ENCODE assay signal across 21 cellular contexts in genomic region chr14:68450391-68451120, GRCh38.
DNase-seq lines count a peak whose midpoint lies in the region; ATAC-seq and TF ChIP-seq lines count a peak whose summit lies in the region.
"Had no signal": no experiment of that assay in that cellular context is flagged by ENCODE, and none has a peak within 500 bp of the region (broad histone marks: within the 10 kb centered on the region; RNA-seq: fewer than 3 reads in every experiment).

No MANE protein-coding gene starts in this region.

- intact Hi-C loops in ascending aorta (cut with DNase I) = no loop called here

- TF ChIP-seq CTCF in GM23338 (conservative IDR thresholded peaks at IDR 0.05; ENCODE audit: low read depth in 2 of 2) (no peak), ascending aorta (IDR thresholded peaks at IDR 0.05) (no peak), WERI-Rb-1 (IDR thresholded peaks at IDR 0.05; ENCODE audit: low read depth, low read length) (no peak)

- H3K27ac ChIP-seq in GM23338 (ENCODE audit: low read depth) = 0 out of 2 replicates have a peak overlapping the region, but pooled peaks have one; percentile 6
- peak overlapping the region; percentile 48 to 61 for H3K27ac ChIP-seq in ascending aorta
- H3K27ac ChIP-seq in mucosa of rectum (ENCODE audit: low read depth in 2 of 2, low read length in 2 of 2) = peak overlapping the region; percentile 2 to 44
- peak overlapping the region; percentile 68 for H3K27ac ChIP-seq in stomach smooth muscle (ENCODE audit: low read length)
- H3K27ac ChIP-seq in WERI-Rb-1 = no peak overlapping the region
- H3K27ac ChIP-seq: lower lobe of right lung had no signal

- H3K4me3 Mint-ChIP-seq in GM23338 = no peak overlapping the region
- H3K4me3 Mint-ChIP-seq: activated CD4-positive, alpha-beta memory T cell treated with anti-CD3 and anti-CD28 coated beads for 36 hours; natural killer cell had no signal

- H3K9me3 ChIP-seq in ascending aorta = peaks cover 5 to 6% of the 10 kb centered on the region in 2 donors
- H3K9me3 ChIP-seq in mucosa of rectum (ENCODE audit: control insufficient read depth in 2 of 2, low read length in 2 of 2) = no peaks in the 10 kb centered on the region
- peaks cover 6 to 8% of the 10 kb centered on the region in 2 donors for H3K9me3 ChIP-seq in stomach smooth muscle (ENCODE audit: control insufficient read depth in 2 of 2, low read length in 2 of 2)
- H3K9me3 ChIP-seq in WERI-Rb-1 (ENCODE audit: severe bottlenecking) = peaks cover 3% of the 10 kb centered on the region

- no peaks in the 10 kb centered on the region for H3F3A ChIP-seq in GM23338 (replicated peaks; ENCODE audit: low read depth)

- no peaks in the 10 kb centered on the region for H4K20me1 ChIP-seq in GM23338 (replicated peaks; ENCODE audit: insufficient read depth)

- peaks cover 8% of the 10 kb centered on the region; the same call in 2 of the 3 replicates for H3K36me3 Mint-ChIP-seq in GM23338 (ENCODE audit: low read depth)
- H3K36me3 Mint-ChIP-seq: natural killer cell had no signal

- H3K27ac Mint-ChIP-seq in GM23338 = 0 out of 2 replicates have a peak overlapping the region, but pooled peaks have one; percentile 49
- H3K27ac Mint-ChIP-seq: activated CD4-positive, alpha-beta memory T cell treated with anti-CD3 and anti-CD28 coated beads for 36 hours; natural killer cell had no signal

- H3K79me2 ChIP-seq in GM23338 (replicated peaks; ENCODE audit: insufficient read depth) = no peaks in the 10 kb centered on the region

- peaks cover 9% of the 10 kb centered on the region for H3K9me3 Mint-ChIP-seq in GM23338
- H3K9me3 Mint-ChIP-seq: natural killer cell had no signal

- H3K4me3 ChIP-seq in GM23338 (no peak overlapping the region), ascending aorta (no peak overlapping the region), mucosa of rectum (ENCODE audit: low read length in 2 of 2) (no peak overlapping the region), stomach smooth muscle (ENCODE audit: low read length in 2 of 2) (no peak overlapping the region), WERI-Rb-1 (ENCODE audit: low read depth, low read length) (no peak overlapping the region)
- H3K4me3 ChIP-seq: lower lobe of right lung had no signal

- no peak overlapping the region for H3K4me2 ChIP-seq in GM23338

- ATAC-seq in GM23338 = no peak; the same call in 1 of the 3 replicates
- no peak for ATAC-seq in GM21447 (IDR thresholded peaks at IDR 0.05; ENCODE audit: unreplicated experiment)
- ATAC-seq: lower lobe of right lung, natural killer cell had no signal

- H2AFZ ChIP-seq in GM23338 = no peak overlapping the region

- peaks cover 25% of the 10 kb centered on the region for H3K4me1 Mint-ChIP-seq in GM23338

- DNase-seq in GM23338 (ENCODE audit: low spot score) = no peak
- DNase-seq in ascending aorta (ENCODE audit: low spot score in 2 of 2) = no peak
- DNase-seq in WERI-Rb-1 = no peak
- no peak for DNase-seq in AG20443 (ENCODE audit: low spot score)
- no peak for DNase-seq in HUDEP-2 (lab: John Stamatoyannopoulos, UW; ENCODE audit: unreplicated experiment in 76 of 76)
- DNase-seq: activated CD4-positive, alpha-beta memory T cell treated with anti-CD3 and anti-CD28 coated beads for 36 hours; amniotic stem cell; Caco-2; central memory CD4-positive, alpha-beta T cell; GOT3; Kasumi-1; lower lobe of right lung; natural killer cell; NCI-H1048; NCI-H2081 treated with DMSO at 0.1 percent for 48 hours; NCI-H446 treated with DMSO at 0.1 percent for 48 hours; RPMI8226; SW 1271 had no signal

- H3K27me3 ChIP-seq in GM23338 (ENCODE audit: insufficient read depth) (no peaks in the 10 kb centered on the region), ascending aorta (no peaks in the 10 kb centered on the region), mucosa of rectum (ENCODE audit: control insufficient read depth in 2 of 2, insufficient read depth in 2 of 2, low read length in 2 of 2) (no peaks in the 10 kb centered on the region), stomach smooth muscle (ENCODE audit: control insufficient read depth in 1 of 2, insufficient read depth in 2 of 2, low read length in 2 of 2) (no peaks in the 10 kb centered on the region), WERI-Rb-1 (ENCODE audit: insufficient read depth, low read depth, severe bottlenecking) (no peaks in the 10 kb centered on the region)

- H3K9me2 ChIP-seq in GM23338 (ENCODE audit: insufficient read depth) = no peaks in the 10 kb centered on the region

- H3K27me3 Mint-ChIP-seq in GM23338 (ENCODE audit: insufficient read depth, low read depth, poor library complexity) = peaks cover 6% of the 10 kb centered on the region
- H3K27me3 Mint-ChIP-seq: activated CD4-positive, alpha-beta memory T cell treated with anti-CD3 and anti-CD28 coated beads for 36 hours had no signal

- H3K4me1 ChIP-seq in GM23338 (ENCODE audit: insufficient read depth) (peaks cover 30% of the 10 kb centered on the region), ascending aorta (peaks cover 0 to 3% of the 10 kb centered on the region in 2 donors), mucosa of rectum (ENCODE audit: control insufficient read depth in 2 of 2, insufficient read depth in 2 of 2, low read length in 2 of 2) (peaks cover 0 to 2% of the 10 kb centered on the region in 2 donors), stomach smooth muscle (ENCODE audit: control insufficient read depth, insufficient read depth, low read length) (peaks cover 25% of the 10 kb centered on the region)
- H3K4me1 ChIP-seq: Caco-2 had no signal

- peaks cover 3% of the 10 kb centered on the region; the same call in 1 of the 2 replicates for H3K36me3 ChIP-seq in GM23338 (ENCODE audit: insufficient read depth)
- H3K36me3 ChIP-seq in ascending aorta = no peaks in the 10 kb centered on the region
- H3K36me3 ChIP-seq in mucosa of rectum (ENCODE audit: control insufficient read depth in 2 of 2, insufficient read depth in 2 of 2, low read length in 2 of 2) = no peaks in the 10 kb centered on the region
- no peaks in the 10 kb centered on the region for H3K36me3 ChIP-seq in stomach smooth muscle (ENCODE audit: control insufficient read depth in 2 of 2, insufficient read depth in 2 of 2, low read length in 2 of 2)
- H3K36me3 ChIP-seq in WERI-Rb-1 = no peaks in the 10 kb centered on the region
- H3K36me3 ChIP-seq: lower lobe of right lung had no signal

- H3K9ac ChIP-seq in mucosa of rectum (ENCODE audit: low read depth in 1 of 2, low read length in 2 of 2) (no peak overlapping the region), stomach smooth muscle (ENCODE audit: low read length in 2 of 2) (no peak overlapping the region)

TF ChIP-seq in GM23338, 12 proteins besides CTCF, POLR2A, EP300 and RAD21:
- TF ChIP-seq EZH2 (IDR thresholded peaks at IDR 0.05; ENCODE audit: low read depth, unreplicated experiment) (no peak), REST (IDR thresholded peaks at IDR 0.05; ENCODE audit: unreplicated experiment) (no peak), ZNF331 (CRISPR knock-in tag; IDR thresholded peaks at IDR 0.05; ENCODE audit: low read depth) (no peak), STAT1 (IDR thresholded peaks at IDR 0.05; ENCODE audit: unreplicated experiment) (no peak), POLR2AphosphoS5 (IDR thresholded peaks at IDR 0.05; ENCODE audit: low read depth) (no peak), CREB1 (CRISPR knock-in tag; IDR thresholded peaks at IDR 0.05; ENCODE audit: low read depth) (no peak)
